In genomic region chr12:936377-937345, GRCh38 we compare ENCODE assay signal across 24 cellular contexts.
"Had no signal": no experiment of that assay in that cellular context is flagged by ENCODE, and none has a peak within 500 bp of the region (broad histone marks: within the 10 kb centered on the region; RNA-seq: fewer than 3 reads in every experiment).

No MANE protein-coding gene starts in this region.

- H3K9me3 Mint-ChIP-seq: natural killer cell; neural crest cell; stimulated activated effector memory CD8-positive, alpha-beta T cell treated with anti-CD3 and anti-CD28 coated beads, Interleukin-12 subunit alpha, Interleukin-12 subunit beta, amount 100 ng/mL, for 72 hours had no signal

- H3K4me3 ChIP-seq: coronary artery, esophagus squamous epithelium, lower lobe of right lung, pancreas, prostate gland, right atrium auricular region, sigmoid colon, thoracic aorta, tibial nerve, upper lobe of right lung, uterus had no signal

- H3K4me3 Mint-ChIP-seq: natural killer cell; neural crest cell; stimulated activated effector memory CD8-positive, alpha-beta T cell treated with anti-CD3 and anti-CD28 coated beads, Interleukin-12 subunit alpha, Interleukin-12 subunit beta, amount 100 ng/mL, for 72 hours had no signal

- H3K27me3 ChIP-seq: esophagus squamous epithelium, neutrophil, pancreas, right atrium auricular region, sigmoid colon, tibial nerve, upper lobe of right lung, uterus had no signal

- H3K36me3 Mint-ChIP-seq: natural killer cell had no signal

- H3K9me3 ChIP-seq: esophagus squamous epithelium, lower lobe of right lung, neutrophil, pancreas, prostate gland, right atrium auricular region, sigmoid colon, thoracic aorta, tibial nerve, upper lobe of right lung, uterus had no signal

- H3K36me3 ChIP-seq: prostate gland, uterus had no signal

- H3K4me1 Mint-ChIP-seq: neural crest cell; stimulated activated effector memory CD8-positive, alpha-beta T cell treated with anti-CD3 and anti-CD28 coated beads, Interleukin-12 subunit alpha, Interleukin-12 subunit beta, amount 100 ng/mL, for 72 hours had no signal

- ATAC-seq: left ventricle myocardium superior; lower lobe of right lung; natural killer cell; pancreas; stimulated activated effector memory CD8-positive, alpha-beta T cell treated with anti-CD3 and anti-CD28 coated beads, Interleukin-12 subunit alpha, Interleukin-12 subunit beta, amount 100 ng/mL, for 72 hours; upper lobe of right lung had no signal

- H3K4me1 ChIP-seq: esophagus squamous epithelium, lower lobe of right lung, pancreas, prostate gland, right atrium auricular region, sigmoid colon, tibial nerve, upper lobe of right lung, uterus had no signal

- DNase-seq: dermis blood vessel endothelial cell; effector memory CD4-positive, alpha-beta T cell; erythroblast; esophagus squamous epithelium; foreskin melanocyte; left ventricle myocardium superior; lower lobe of right lung; natural killer cell; pancreas; sigmoid colon; stimulated activated CD4-positive, alpha-beta T cell treated with anti-CD3 and anti-CD28 coated beads, Interleukin-2, amount 100 ng/mL, for 24 hours; stimulated activated CD4-positive, alpha-beta T cell treated with anti-CD3 and anti-CD28 coated beads, Interleukin-4, amount 100 ng/mL, for 24 hours; stimulated activated naive CD4-positive, alpha-beta T cell treated with Interleukin-2 at 50 U/mL for 16 hours; substantia nigra; upper lobe of right lung; uterus had no signal

- H3K27ac ChIP-seq: coronary artery, esophagus squamous epithelium, lower lobe of right lung, neutrophil, pancreas, prostate gland, right atrium auricular region, sigmoid colon, thoracic aorta, tibial nerve, upper lobe of right lung, uterus had no signal

- H3K27ac Mint-ChIP-seq: natural killer cell had no signal
